In the genomic region with DNA sequence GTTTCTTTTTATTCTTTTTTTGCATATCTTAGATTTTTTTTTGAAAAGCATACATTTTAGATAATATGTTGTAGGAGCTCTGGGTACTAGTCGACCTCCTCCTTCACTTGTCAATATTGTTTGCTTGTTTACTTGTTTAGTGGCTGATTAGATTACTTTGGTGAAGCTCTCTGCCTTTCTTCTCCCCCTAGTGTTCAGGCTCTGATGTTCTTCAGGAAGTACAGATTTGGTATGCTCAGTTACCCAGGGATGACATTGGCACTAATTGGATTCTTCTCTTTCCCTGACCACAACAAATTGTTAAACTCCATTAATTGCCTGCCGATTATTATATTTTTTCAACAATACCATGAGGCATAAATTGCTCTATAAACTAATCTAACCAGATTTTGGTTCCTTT, we compare ENCODE assay signal across 21 cellular contexts.
A peak's percentile ranks its signal among the peaks of the same experiment; 100 is the strongest.
DNase-seq lines count a peak whose midpoint lies in the region; ATAC-seq and TF ChIP-seq lines count a peak whose summit lies in the region.
"Had no signal": no experiment of that assay in that cellular context is flagged by ENCODE, and none has a peak within 500 bp of the region (broad histone marks: within the 10 kb centered on the region; RNA-seq: fewer than 3 reads in every experiment).

No MANE protein-coding gene starts in this region.

- H3K4me1 ChIP-seq in Panc1 (ENCODE audit: control insufficient read depth, insufficient read depth, low read length), result no peaks in the 10 kb centered on the region
- H3K4me1 ChIP-seq: upper lobe of left lung had no signal

- no peaks in the 10 kb centered on the region for H3K36me3 Mint-ChIP-seq in activated T-helper 2 cell treated with anti-CD3 and anti-CD28 coated beads, Interferon-gamma antibody, Interleukin-2, Interleukin-4, amounts not matched to agents 10 μg/mL and 5 μg/mL and 100 μg/mL, durations not matched to agents 14 hours and 24 hours and 36 hours (ENCODE audit: low read depth)
- H3K36me3 Mint-ChIP-seq: CD8-positive, alpha-beta T cell had no signal

- peaks cover 5% of the 10 kb centered on the region for H3K9me3 Mint-ChIP-seq in activated T-helper 2 cell treated with anti-CD3 and anti-CD28 coated beads, Interferon-gamma antibody, Interleukin-2, Interleukin-4, amounts not matched to agents 10 μg/mL and 5 μg/mL and 100 μg/mL, durations not matched to agents 14 hours and 24 hours and 36 hours
- H3K9me3 Mint-ChIP-seq: activated T-helper 1 cell treated with anti-CD3 and anti-CD28 coated beads, Interleukin-12 subunit alpha, Interleukin-12 subunit beta, Interleukin-2, Interleukin-4 antibody, amounts not matched to agents 30 ng/mL and 10 ng/mL and 1 ng/mL, durations not matched to agents 14 hours and 24 hours and 36 hours had no signal

- no TSS peak for BruUV-seq in Panc1 (replicated peaks; lab: Mats Ljungman, UMichigan)

- CTCF ChIA-PET in Panc1 (lab: Charles Lee), result no interaction called here

- no peaks in the 10 kb centered on the region for H3K4me1 Mint-ChIP-seq in activated T-helper 2 cell treated with anti-CD3 and anti-CD28 coated beads, Interferon-gamma antibody, Interleukin-2, Interleukin-4, amounts not matched to agents 10 μg/mL and 5 μg/mL and 100 μg/mL, durations not matched to agents 14 hours and 24 hours and 36 hours (ENCODE audit: low read depth)
- H3K4me1 Mint-ChIP-seq: stimulated activated naive CD8-positive, alpha-beta T cell treated with anti-CD3 and anti-CD28 coated beads, Interleukin-15, amount 100 ng/mL, for 72 hours had no signal

- no peaks in the 10 kb centered on the region for H3K9me3 ChIP-seq in Panc1 (ENCODE audit: control insufficient read depth, insufficient read depth, low read depth, low read length)
- H3K9me3 ChIP-seq: MG63, upper lobe of left lung had no signal

- H3K27me3 ChIP-seq in H7 (ENCODE audit: control insufficient read depth, insufficient read depth, low read length), result no peaks in the 10 kb centered on the region
- H3K27me3 ChIP-seq in Panc1 (ENCODE audit: control insufficient read depth, insufficient read depth, low read length), result no peaks in the 10 kb centered on the region
- H3K27me3 ChIP-seq: MG63, upper lobe of left lung had no signal

- POLR2A ChIA-PET in Panc1 (lab: Charles Lee), result no interaction called here

- TF ChIP-seq CTCF in 22Rv1 (IDR thresholded peaks at IDR 0.05) (peak; percentile 36), Panc1 (IDR thresholded peaks at IDR 0.05) (peak; percentile 14; the same call in 1 of the 2 replicates)

- H3K27me3 Mint-ChIP-seq in activated T-helper 2 cell treated with anti-CD3 and anti-CD28 coated beads, Interferon-gamma antibody, Interleukin-2, Interleukin-4, amounts not matched to agents 10 μg/mL and 5 μg/mL and 100 μg/mL, durations not matched to agents 14 hours and 24 hours and 36 hours (ENCODE audit: low read depth), result no peaks in the 10 kb centered on the region
- H3K27me3 Mint-ChIP-seq: stimulated activated naive CD8-positive, alpha-beta T cell treated with anti-CD3 and anti-CD28 coated beads, Interleukin-15, amount 100 ng/mL, for 72 hours had no signal

- ATAC-seq in Panc1 (no peak), GM21528 (IDR thresholded peaks at IDR 0.05; ENCODE audit: low FRiP score, unreplicated experiment) (no peak)
- ATAC-seq: CD8-positive, alpha-beta T cell; esophagus mucosa; stimulated activated naive CD8-positive, alpha-beta T cell treated with anti-CD3 and anti-CD28 coated beads, Interleukin-15, amount 100 ng/mL, for 72 hours had no signal

- no peak for TF ChIP-seq POLR2A in erythroblast (IDR thresholded peaks at IDR 0.05; ENCODE audit: low read length)

- peak; percentile 14 for DNase-seq in H7
- DNase-seq in Panc1 (ENCODE audit: low read depth, low spot score), result no peak
- DNase-seq in erythroblast (lab: John Stamatoyannopoulos, UW), result peak; percentile 2 to 4
- DNase-seq in NCI-H2081 treated with DMSO at 0.1 percent for 48 hours (lab: John Stamatoyannopoulos, UW), result no peak
- no peak for DNase-seq in activated T-helper 2 cell treated with anti-CD3 and anti-CD28 coated beads, Interferon-gamma antibody, Interleukin-2, Interleukin-4, amounts not matched to agents 10 μg/mL and 5 μg/mL and 100 μg/mL, durations not matched to agents 14 hours and 24 hours and 36 hours (ENCODE audit: low spot score)
- DNase-seq in CD1c-positive myeloid dendritic cell (ENCODE audit: extremely low spot score), result no peak
- DNase-seq: activated CD4-positive, CD25-positive, alpha-beta regulatory T cell; CD8-positive, alpha-beta T cell; GDM1; MG63; NCI-H1694 treated with DMSO at 0.1 percent for 48 hours; NCI-H446 treated with DMSO at 0.1 percent for 48 hours; SHP77 treated with DMSO at 0.1 percent for 48 hours; stimulated activated CD4-positive, alpha-beta T cell treated with anti-CD3 and anti-CD28 coated beads, Interleukin-2, amount 100 ng/mL, for 24 hours; stimulated activated naive CD8-positive, alpha-beta T cell treated with anti-CD3 and anti-CD28 coated beads, Interleukin-15, amount 100 ng/mL, for 72 hours; T-helper 2 cell; upper lobe of left lung had no signal

- H3K4me3 ChIP-seq in H7 (ENCODE audit: insufficient read depth, low read depth, low read length) (no peak overlapping the region), Panc1 (ENCODE audit: low read depth in 2 of 2, low read length in 2 of 2) (no peak overlapping the region)
- H3K4me3 ChIP-seq: MG63, upper lobe of left lung had no signal

- in situ Hi-C loops in Panc1 (cut with HindIII; ENCODE audit: low pct_unique_long_range_greater_than_20kb, low sequenced_read_pairs), result no loop called here

- no peak overlapping the region for H3K4me3 Mint-ChIP-seq in activated T-helper 2 cell treated with anti-CD3 and anti-CD28 coated beads, Interferon-gamma antibody, Interleukin-2, Interleukin-4, amounts not matched to agents 10 μg/mL and 5 μg/mL and 100 μg/mL, durations not matched to agents 14 hours and 24 hours and 36 hours (ENCODE audit: low read depth)
- H3K4me3 Mint-ChIP-seq: activated T-helper 1 cell treated with anti-CD3 and anti-CD28 coated beads, Interleukin-12 subunit alpha, Interleukin-12 subunit beta, Interleukin-2, Interleukin-4 antibody, amounts not matched to agents 30 ng/mL and 10 ng/mL and 1 ng/mL, durations not matched to agents 14 hours and 24 hours and 36 hours; CD8-positive, alpha-beta T cell; stimulated activated naive CD8-positive, alpha-beta T cell treated with anti-CD3 and anti-CD28 coated beads, Interleukin-15, amount 100 ng/mL, for 72 hours had no signal

- H3K27ac ChIP-seq in 22Rv1 (no peak overlapping the region), Panc1 (ENCODE audit: low read length) (no peak overlapping the region)
- H3K27ac ChIP-seq: upper lobe of left lung had no signal

- no peak overlapping the region for H3K27ac Mint-ChIP-seq in activated T-helper 2 cell treated with anti-CD3 and anti-CD28 coated beads, Interferon-gamma antibody, Interleukin-2, Interleukin-4, amounts not matched to agents 10 μg/mL and 5 μg/mL and 100 μg/mL, durations not matched to agents 14 hours and 24 hours and 36 hours
- H3K27ac Mint-ChIP-seq: activated T-helper 1 cell treated with anti-CD3 and anti-CD28 coated beads, Interleukin-12 subunit alpha, Interleukin-12 subunit beta, Interleukin-2, Interleukin-4 antibody, amounts not matched to agents 30 ng/mL and 10 ng/mL and 1 ng/mL, durations not matched to agents 14 hours and 24 hours and 36 hours; CD8-positive, alpha-beta T cell had no signal

- H3K36me3 ChIP-seq in H7 (replicated peaks; ENCODE audit: control insufficient read depth, insufficient read depth, low read length), result no peaks in the 10 kb centered on the region
- no peaks in the 10 kb centered on the region for H3K36me3 ChIP-seq in Panc1 (ENCODE audit: control insufficient read depth, insufficient read depth, low read length)
- H3K36me3 ChIP-seq: MG63, upper lobe of left lung had no signal

- intact Hi-C loops in Panc1 (cut with micrococcal nuclease; ENCODE audit: unreplicated experiment), result no loop called here
- intact Hi-C loops in activated T-helper 2 cell treated with anti-CD3 and anti-CD28 coated beads, Interferon-gamma antibody, Interleukin-2, Interleukin-4, amounts not matched to agents 10 μg/mL and 5 μg/mL and 100 μg/mL, durations not matched to agents 14 hours and 24 hours and 36 hours (cut with micrococcal nuclease), result no loop called here

Comparison
In these comparisons a context has a peak if more than half of its experiments do, and no peak if none do; other contexts are left out.
1. DNase-seq: peak in H7 (single experiment) and erythroblast (2 of 2); none in Panc1 (single experiment), NCI-H2081 treated with DMSO at 0.1 percent for 48 hours (single experiment), activated T-helper 2 cell treated with anti-CD3 and anti-CD28 coated beads, Interferon-gamma antibody, Interleukin-2, Interleukin-4, amounts not matched to agents 10 μg/mL and 5 μg/mL and 100 μg/mL, durations not matched to agents 14 hours and 24 hours and 36 hours (single experiment) and CD1c-positive myeloid dendritic cell (single experiment).